1 cellular context compared by ENCODE assay signal in the genomic region with DNA sequence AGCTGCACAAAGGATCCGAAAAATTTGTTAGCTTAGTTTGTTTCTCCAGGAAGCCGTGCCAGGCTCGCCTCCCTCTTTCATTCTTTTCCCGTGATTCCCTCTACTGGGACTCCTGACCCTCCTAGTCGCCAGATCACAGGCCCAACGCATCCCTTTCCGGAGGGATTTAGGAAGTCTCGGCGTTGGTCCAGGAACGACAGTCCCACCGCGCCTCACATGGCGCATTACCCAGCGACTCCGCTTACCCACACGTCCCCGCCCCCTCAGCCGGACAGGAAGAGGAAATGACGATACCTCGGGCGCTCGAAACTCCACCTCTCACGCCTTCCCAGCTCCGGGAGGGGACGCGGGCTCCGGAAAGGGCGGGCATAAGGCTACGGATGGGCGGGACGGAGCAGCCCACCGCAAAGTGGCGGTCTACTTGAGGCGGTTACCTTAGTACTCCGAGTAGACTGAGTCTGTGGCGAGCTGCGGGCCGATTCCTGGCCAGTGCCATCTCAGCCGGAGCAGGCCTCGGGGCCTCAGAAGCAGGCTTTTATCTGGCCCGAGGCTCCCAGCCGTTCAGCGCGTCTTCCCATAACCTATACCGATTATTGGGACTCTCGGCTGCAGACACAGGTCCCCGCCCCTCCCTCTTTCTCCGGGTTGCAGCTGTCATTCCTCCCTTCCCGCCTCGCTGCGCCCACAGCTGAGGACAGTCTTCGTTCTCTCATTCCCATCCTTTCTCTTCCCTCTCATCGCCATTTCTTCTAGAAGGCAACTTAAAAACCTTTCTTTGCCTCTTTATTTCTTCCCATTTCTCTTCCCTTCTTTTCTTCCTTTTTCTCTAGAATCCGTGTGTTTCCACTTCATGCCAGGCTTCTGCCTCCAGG.
TF ChIP-seq lines count a peak whose summit lies in the region.

TSS of gene CCDC15 (plus strand) at position 450 of the 872 bp plus-strand sequence. CDS start 531 bp downstream, outside the sequence.

TF ChIP-seq in WTC11, 78 proteins besides CTCF, POLR2A, EP300 and RAD21 (continued from another document and continues in another):
- TF ChIP-seq, protein P1, sequence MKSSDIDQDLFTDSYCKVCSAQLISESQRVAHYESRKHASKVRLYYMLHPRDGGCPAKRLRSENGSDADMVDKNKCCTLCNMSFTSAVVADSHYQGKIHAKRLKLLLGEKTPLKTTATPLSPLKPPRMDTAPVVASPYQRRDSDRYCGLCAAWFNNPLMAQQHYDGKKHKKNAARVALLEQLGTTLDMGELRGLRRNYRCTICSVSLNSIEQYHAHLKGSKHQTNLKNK (CRISPR knock-in tag; IDR thresholded peaks at IDR 0.05): no peak
- TF ChIP-seq GABPB1 (CRISPR knock-in tag; IDR thresholded peaks at IDR 0.05): peak; percentile 76
- no peak for TF ChIP-seq NR3C1 (CRISPR knock-in tag; conservative IDR thresholded peaks at IDR 0.05; ENCODE audit: low read depth)
- TF ChIP-seq, protein P2, sequence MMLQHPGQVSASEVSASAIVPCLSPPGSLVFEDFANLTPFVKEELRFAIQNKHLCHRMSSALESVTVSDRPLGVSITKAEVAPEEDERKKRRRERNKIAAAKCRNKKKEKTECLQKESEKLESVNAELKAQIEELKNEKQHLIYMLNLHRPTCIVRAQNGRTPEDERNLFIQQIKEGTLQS (CRISPR knock-in tag; conservative IDR thresholded peaks at IDR 0.05): no peak
- TF ChIP-seq SOX15 (CRISPR knock-in tag; IDR thresholded peaks at IDR 0.05): no peak
- no peak for TF ChIP-seq ZNF263 (CRISPR knock-in tag; IDR thresholded peaks at IDR 0.05; ENCODE audit: low read depth)
- TF ChIP-seq, protein P3, sequence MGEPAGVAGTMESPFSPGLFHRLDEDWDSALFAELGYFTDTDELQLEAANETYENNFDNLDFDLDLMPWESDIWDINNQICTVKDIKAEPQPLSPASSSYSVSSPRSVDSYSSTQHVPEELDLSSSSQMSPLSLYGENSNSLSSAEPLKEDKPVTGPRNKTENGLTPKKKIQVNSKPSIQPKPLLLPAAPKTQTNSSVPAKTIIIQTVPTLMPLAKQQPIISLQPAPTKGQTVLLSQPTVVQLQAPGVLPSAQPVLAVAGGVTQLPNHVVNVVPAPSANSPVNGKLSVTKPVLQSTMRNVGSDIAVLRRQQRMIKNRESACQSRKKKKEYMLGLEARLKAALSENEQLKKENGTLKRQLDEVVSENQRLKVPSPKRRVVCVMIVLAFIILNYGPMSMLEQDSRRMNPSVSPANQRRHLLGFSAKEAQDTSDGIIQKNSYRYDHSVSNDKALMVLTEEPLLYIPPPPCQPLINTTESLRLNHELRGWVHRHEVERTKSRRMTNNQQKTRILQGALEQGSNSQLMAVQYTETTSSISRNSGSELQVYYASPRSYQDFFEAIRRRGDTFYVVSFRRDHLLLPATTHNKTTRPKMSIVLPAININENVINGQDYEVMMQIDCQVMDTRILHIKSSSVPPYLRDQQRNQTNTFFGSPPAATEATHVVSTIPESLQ (CRISPR knock-in tag; IDR thresholded peaks at IDR 0.05): no peak
- TF ChIP-seq, protein P4, sequence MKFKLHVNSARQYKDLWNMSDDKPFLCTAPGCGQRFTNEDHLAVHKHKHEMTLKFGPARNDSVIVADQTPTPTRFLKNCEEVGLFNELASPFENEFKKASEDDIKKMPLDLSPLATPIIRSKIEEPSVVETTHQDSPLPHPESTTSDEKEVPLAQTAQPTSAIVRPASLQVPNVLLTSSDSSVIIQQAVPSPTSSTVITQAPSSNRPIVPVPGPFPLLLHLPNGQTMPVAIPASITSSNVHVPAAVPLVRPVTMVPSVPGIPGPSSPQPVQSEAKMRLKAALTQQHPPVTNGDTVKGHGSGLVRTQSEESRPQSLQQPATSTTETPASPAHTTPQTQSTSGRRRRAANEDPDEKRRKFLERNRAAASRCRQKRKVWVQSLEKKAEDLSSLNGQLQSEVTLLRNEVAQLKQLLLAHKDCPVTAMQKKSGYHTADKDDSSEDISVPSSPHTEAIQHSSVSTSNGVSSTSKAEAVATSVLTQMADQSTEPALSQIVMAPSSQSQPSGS (CRISPR knock-in tag; IDR thresholded peaks at IDR 0.05; ENCODE audit: borderline replicate concordance, low read depth): no peak
- TF ChIP-seq GTF2I (CRISPR knock-in tag; conservative IDR thresholded peaks at IDR 0.05): no peak
- no peak for TF ChIP-seq ERG (CRISPR knock-in tag; IDR thresholded peaks at IDR 0.05)
- TF ChIP-seq, protein P5, sequence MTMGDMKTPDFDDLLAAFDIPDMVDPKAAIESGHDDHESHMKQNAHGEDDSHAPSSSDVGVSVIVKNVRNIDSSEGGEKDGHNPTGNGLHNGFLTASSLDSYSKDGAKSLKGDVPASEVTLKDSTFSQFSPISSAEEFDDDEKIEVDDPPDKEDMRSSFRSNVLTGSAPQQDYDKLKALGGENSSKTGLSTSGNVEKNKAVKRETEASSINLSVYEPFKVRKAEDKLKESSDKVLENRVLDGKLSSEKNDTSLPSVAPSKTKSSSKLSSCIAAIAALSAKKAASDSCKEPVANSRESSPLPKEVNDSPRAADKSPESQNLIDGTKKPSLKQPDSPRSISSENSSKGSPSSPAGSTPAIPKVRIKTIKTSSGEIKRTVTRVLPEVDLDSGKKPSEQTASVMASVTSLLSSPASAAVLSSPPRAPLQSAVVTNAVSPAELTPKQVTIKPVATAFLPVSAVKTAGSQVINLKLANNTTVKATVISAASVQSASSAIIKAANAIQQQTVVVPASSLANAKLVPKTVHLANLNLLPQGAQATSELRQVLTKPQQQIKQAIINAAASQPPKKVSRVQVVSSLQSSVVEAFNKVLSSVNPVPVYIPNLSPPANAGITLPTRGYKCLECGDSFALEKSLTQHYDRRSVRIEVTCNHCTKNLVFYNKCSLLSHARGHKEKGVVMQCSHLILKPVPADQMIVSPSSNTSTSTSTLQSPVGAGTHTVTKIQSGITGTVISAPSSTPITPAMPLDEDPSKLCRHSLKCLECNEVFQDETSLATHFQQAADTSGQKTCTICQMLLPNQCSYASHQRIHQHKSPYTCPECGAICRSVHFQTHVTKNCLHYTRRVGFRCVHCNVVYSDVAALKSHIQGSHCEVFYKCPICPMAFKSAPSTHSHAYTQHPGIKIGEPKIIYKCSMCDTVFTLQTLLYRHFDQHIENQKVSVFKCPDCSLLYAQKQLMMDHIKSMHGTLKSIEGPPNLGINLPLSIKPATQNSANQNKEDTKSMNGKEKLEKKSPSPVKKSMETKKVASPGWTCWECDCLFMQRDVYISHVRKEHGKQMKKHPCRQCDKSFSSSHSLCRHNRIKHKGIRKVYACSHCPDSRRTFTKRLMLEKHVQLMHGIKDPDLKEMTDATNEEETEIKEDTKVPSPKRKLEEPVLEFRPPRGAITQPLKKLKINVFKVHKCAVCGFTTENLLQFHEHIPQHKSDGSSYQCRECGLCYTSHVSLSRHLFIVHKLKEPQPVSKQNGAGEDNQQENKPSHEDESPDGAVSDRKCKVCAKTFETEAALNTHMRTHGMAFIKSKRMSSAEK (CRISPR knock-in tag; IDR thresholded peaks at IDR 0.05; ENCODE audit: borderline replicate concordance): no peak
- no peak for TF ChIP-seq NR1H2 (CRISPR knock-in tag; IDR thresholded peaks at IDR 0.05)
- TF ChIP-seq ZNF232 (CRISPR knock-in tag; IDR thresholded peaks at IDR 0.05): no peak
- TF ChIP-seq EMX1 (CRISPR knock-in tag; IDR thresholded peaks at IDR 0.05): no peak
- TF ChIP-seq KAT7 (CRISPR knock-in tag; IDR thresholded peaks at IDR 0.05; ENCODE audit: borderline replicate concordance): 0 out of 2 replicates have a peak, but pooled peaks have one; percentile 72
- TF ChIP-seq E2F4 (CRISPR knock-in tag; IDR thresholded peaks at IDR 0.05; ENCODE audit: borderline replicate concordance, low read depth): no peak
- no peak for TF ChIP-seq SMAD3 (CRISPR knock-in tag; IDR thresholded peaks at IDR 0.05; ENCODE audit: borderline replicate concordance)
- TF ChIP-seq OVOL2 (CRISPR knock-in tag; IDR thresholded peaks at IDR 0.05; ENCODE audit: borderline replicate concordance): no peak
- no peak for TF ChIP-seq AFF4 (CRISPR knock-in tag; IDR thresholded peaks at IDR 0.05; ENCODE audit: borderline replicate concordance)
- TF ChIP-seq MYBL2 (CRISPR knock-in tag; IDR thresholded peaks at IDR 0.05): 0 out of 2 replicates have a peak, but pooled peaks have one; percentile 54
- TF ChIP-seq, protein P6, sequence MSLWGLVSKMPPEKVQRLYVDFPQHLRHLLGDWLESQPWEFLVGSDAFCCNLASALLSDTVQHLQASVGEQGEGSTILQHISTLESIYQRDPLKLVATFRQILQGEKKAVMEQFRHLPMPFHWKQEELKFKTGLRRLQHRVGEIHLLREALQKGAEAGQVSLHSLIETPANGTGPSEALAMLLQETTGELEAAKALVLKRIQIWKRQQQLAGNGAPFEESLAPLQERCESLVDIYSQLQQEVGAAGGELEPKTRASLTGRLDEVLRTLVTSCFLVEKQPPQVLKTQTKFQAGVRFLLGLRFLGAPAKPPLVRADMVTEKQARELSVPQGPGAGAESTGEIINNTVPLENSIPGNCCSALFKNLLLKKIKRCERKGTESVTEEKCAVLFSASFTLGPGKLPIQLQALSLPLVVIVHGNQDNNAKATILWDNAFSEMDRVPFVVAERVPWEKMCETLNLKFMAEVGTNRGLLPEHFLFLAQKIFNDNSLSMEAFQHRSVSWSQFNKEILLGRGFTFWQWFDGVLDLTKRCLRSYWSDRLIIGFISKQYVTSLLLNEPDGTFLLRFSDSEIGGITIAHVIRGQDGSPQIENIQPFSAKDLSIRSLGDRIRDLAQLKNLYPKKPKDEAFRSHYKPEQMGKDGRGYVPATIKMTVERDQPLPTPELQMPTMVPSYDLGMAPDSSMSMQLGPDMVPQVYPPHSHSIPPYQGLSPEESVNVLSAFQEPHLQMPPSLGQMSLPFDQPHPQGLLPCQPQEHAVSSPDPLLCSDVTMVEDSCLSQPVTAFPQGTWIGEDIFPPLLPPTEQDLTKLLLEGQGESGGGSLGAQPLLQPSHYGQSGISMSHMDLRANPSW (CRISPR knock-in tag; conservative IDR thresholded peaks at IDR 0.05; ENCODE audit: low read depth): no peak
- no peak for TF ChIP-seq NFATC4 (CRISPR knock-in tag; IDR thresholded peaks at IDR 0.05)
- TF ChIP-seq, protein P7, sequence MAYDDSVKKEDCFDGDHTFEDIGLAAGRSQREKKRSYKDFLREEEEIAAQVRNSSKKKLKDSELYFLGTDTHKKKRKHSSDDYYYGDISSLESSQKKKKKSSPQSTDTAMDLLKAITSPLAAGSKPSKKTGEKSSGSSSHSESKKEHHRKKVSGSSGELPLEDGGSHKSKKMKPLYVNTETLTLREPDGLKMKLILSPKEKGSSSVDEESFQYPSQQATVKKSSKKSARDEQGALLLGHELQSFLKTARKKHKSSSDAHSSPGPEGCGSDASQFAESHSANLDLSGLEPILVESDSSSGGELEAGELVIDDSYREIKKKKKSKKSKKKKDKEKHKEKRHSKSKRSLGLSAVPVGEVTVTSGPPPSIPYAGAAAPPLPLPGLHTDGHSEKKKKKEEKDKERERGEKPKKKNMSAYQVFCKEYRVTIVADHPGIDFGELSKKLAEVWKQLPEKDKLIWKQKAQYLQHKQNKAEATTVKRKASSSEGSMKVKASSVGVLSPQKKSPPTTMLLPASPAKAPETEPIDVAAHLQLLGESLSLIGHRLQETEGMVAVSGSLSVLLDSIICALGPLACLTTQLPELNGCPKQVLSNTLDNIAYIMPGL (CRISPR knock-in tag; IDR thresholded peaks at IDR 0.05): no peak
- no peak for TF ChIP-seq ZNF121 (CRISPR knock-in tag; IDR thresholded peaks at IDR 0.05)
- no peak for TF ChIP-seq ATF1 (CRISPR knock-in tag; IDR thresholded peaks at IDR 0.05)
- no peak for TF ChIP-seq NR2C2 (CRISPR knock-in tag; IDR thresholded peaks at IDR 0.05)
- peak; percentile 81; the same call in 1 of the 2 replicates for TF ChIP-seq FOXK1 (CRISPR knock-in tag; IDR thresholded peaks at IDR 0.05)
- TF ChIP-seq SMAD4 (CRISPR knock-in tag; IDR thresholded peaks at IDR 0.05): no peak; the same call in 1 of the 2 replicates
- TF ChIP-seq E2F5 (CRISPR knock-in tag; IDR thresholded peaks at IDR 0.05): 0 out of 2 replicates have a peak, but pooled peaks have one; percentile 70
- TF ChIP-seq TEAD4 (CRISPR knock-in tag; IDR thresholded peaks at IDR 0.05): no peak
